In the genomic region with DNA sequence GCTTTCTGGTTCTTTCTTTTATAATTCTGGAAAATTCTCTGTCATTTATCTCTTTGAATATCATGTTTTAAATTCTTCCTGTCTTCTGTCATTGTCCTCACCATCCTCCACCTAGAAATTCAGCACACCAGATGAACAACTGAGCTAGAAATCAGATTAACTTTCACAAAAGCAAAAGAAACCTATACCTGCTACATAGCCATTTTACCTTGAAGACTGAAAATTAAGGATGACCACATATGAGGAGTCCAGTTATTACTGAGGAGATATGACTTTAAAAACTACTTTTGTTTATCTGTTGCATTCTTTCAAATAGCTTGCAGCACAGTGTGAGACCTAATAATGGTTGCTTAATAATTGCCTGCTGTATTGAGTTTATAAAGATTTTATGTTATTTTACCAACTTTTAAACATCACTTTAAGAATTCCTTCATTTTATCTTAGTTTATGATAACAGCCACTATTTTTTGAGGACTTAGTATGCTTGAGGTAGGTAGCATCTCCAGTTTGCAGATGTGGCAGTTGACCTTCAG, we compare ENCODE assay signal across 24 cellular contexts.
"Had no signal": no experiment of that assay in that cellular context is flagged by ENCODE, and none has a peak within 500 bp of the region (broad histone marks: within the 10 kb centered on the region; RNA-seq: fewer than 3 reads in every experiment).

No MANE protein-coding gene starts in this region.

- FAIRE-seq: colon, endothelial cell of umbilical vein, islet of Langerhans, keratinocyte had no signal

- H3K4me3 Mint-ChIP-seq: naive thymus-derived CD4-positive, alpha-beta T cell had no signal

- H3K36me3 ChIP-seq: esophagus muscularis mucosa, gastrocnemius medialis, heart right ventricle, left lung, lower lobe of right lung had no signal

- H3K4me1 ChIP-seq: gastrocnemius medialis, heart right ventricle, left lung, lower lobe of right lung had no signal

- H3K27me3 ChIP-seq: dorsolateral prefrontal cortex, esophagus muscularis mucosa, gastrocnemius medialis, heart right ventricle, left lung had no signal

- H3K9me3 ChIP-seq: esophagus muscularis mucosa, gastrocnemius medialis, heart right ventricle, left lung, lower lobe of right lung had no signal

- H3K9me3 Mint-ChIP-seq: naive thymus-derived CD4-positive, alpha-beta T cell had no signal

- H3K27ac Mint-ChIP-seq: naive thymus-derived CD4-positive, alpha-beta T cell had no signal

- H3K27ac ChIP-seq: coronary artery, dorsolateral prefrontal cortex, esophagus muscularis mucosa, gastrocnemius medialis, heart right ventricle, left lung, lower lobe of right lung had no signal

- H3K4me3 ChIP-seq: coronary artery, dorsolateral prefrontal cortex, esophagus muscularis mucosa, gastrocnemius medialis, heart right ventricle, left lung, lower lobe of right lung had no signal

- ATAC-seq: gastrocnemius medialis; heart right ventricle; left cardiac atrium; left lung; left ventricle myocardium superior; lower lobe of right lung; naive thymus-derived CD4-positive, alpha-beta T cell had no signal

- H3K27me3 Mint-ChIP-seq: naive thymus-derived CD4-positive, alpha-beta T cell had no signal

- DNase-seq: dermis blood vessel endothelial cell; dorsolateral prefrontal cortex; effector CD4-positive, alpha-beta T cell; effector memory CD4-positive, alpha-beta T cell; foreskin fibroblast; foreskin melanocyte; gastrocnemius medialis; glutamatergic neuron; head of caudate nucleus; heart right ventricle; hippocampal formation; left cardiac atrium; left lung; left ventricle myocardium superior; lower lobe of right lung; mesenchymal stem cell; midbrain; naive thymus-derived CD4-positive, alpha-beta T cell had no signal
